ENCODE assay signal across 8 cellular contexts in the genomic region with DNA sequence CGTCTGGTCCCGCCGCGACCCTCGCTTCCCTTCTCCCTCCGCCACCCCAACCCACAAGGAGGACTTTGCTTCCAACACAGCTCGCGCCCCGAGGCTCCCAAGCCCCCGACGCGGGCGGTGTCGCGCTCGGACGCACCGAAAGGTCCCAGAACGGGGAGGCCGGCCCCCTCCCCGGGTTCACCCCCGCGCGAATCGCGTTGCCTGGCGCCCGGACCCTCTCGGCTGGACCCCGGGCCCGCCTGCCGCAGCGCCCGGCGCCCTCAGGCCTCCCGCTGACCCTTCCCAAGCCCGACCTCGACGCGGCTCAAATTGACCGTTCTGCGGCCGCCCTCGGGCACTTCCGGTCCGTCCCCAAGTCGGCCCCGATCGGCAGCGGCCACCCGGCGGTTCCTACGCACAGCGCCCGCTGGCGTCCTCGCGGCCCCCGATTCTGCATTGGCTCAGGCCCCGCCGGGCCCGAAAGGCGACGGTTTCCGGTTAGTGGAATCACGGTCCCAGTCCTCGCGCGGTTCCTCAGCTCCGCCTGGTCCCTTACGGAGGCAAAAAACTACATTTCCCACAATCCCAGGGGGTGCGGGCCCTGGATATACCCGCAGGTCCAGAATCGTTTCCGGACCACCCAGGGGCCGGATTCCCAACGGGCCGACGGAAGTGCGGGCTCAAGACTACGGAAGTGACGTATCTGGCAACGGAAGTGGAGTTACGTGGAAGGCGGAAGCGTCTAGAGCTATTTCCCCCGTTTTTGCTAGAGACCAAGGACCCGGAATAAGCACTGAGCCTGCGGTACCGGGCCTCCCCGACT. TPM values are rescaled to one million over a fixed set of nuclear protein-coding genes. Genes with fewer than 3 reads are reported as not detected.
DNase-seq lines count a peak whose midpoint lies in the region; ATAC-seq and TF ChIP-seq lines count a peak whose summit lies in the region.

Gene AURKAIP1 (minus strand): TSS at position 347 of the 802 bp plus-strand sequence. CDS start 451 bp downstream, outside the sequence.

- H3K36me3 Mint-ChIP-seq in activated naive CD4-positive, alpha-beta T cell treated with anti-CD3 and anti-CD28 coated beads, Interleukin-2, amount 50 U/mL, for 72 hours = peaks cover 0 to 12% of the 10 kb centered on the region in 2 donors

- peak; percentile 96 for DNase-seq in NCI-H1092 treated with DMSO at 0.1 percent for 48 hours (lab: John Stamatoyannopoulos, UW)
- DNase-seq in SKM-1 (lab: John Stamatoyannopoulos, UW; ENCODE audit: unreplicated experiment) = peak; percentile 100
- peak; percentile 95 to 96 for DNase-seq in activated naive CD4-positive, alpha-beta T cell treated with anti-CD3 and anti-CD28 coated beads, Interleukin-2, amount 50 U/mL, for 72 hours (ENCODE audit: low spot score in 2 of 2)
- DNase-seq in glomerular endothelial cell (ENCODE audit: extremely low read depth, low read depth, low spot score) = peak; percentile 96
- DNase-seq in occipital lobe (lab: John Stamatoyannopoulos, UW) = peak; percentile 97

- no peaks in the 10 kb centered on the region for H3K9me3 Mint-ChIP-seq in activated naive CD4-positive, alpha-beta T cell treated with anti-CD3 and anti-CD28 coated beads, Interleukin-2, amount 50 U/mL, for 72 hours

- peak within 1 kb of the TSS; percentile 83 for H3K27ac ChIP-seq in temporal lobe (ENCODE audit: low read depth, low read length)

- peak; percentile 79 for ATAC-seq in HG02610 (IDR thresholded peaks at IDR 0.05; ENCODE audit: unreplicated experiment)
- ATAC-seq in activated naive CD4-positive, alpha-beta T cell treated with anti-CD3 and anti-CD28 coated beads, Interleukin-2, amount 50 U/mL, for 72 hours = peak; percentile 80 to 94

- peak within 1 kb of the TSS; percentile 92 to 95 for H3K27ac Mint-ChIP-seq in activated naive CD4-positive, alpha-beta T cell treated with anti-CD3 and anti-CD28 coated beads, Interleukin-2, amount 50 U/mL, for 72 hours

- TF ChIP-seq POLR2A in GM10847 (IDR thresholded peaks at IDR 0.05; ENCODE audit: extremely low read depth, insufficient read length) = peak; percentile 78

RNA-seq across cellular contexts. Expression of gene AURKAIP1, which starts in this region (rescaled TPM):
- 100 to 1,000 TPM; 115 to 122 TPM for total RNA-seq in activated naive CD4-positive, alpha-beta T cell treated with anti-CD3 and anti-CD28 coated beads, Interleukin-2, amount 50 U/mL, for 72 hours
- 145 and 181 TPM in 2 replicates for total RNA-seq in glomerular endothelial cell
- 26.2 TPM for total RNA-seq in occipital lobe
- total RNA-seq in temporal lobe = 35.4 TPM

Comparison
In these comparisons a context has a peak if more than half of its experiments do, and no peak if none do; other contexts are left out.
1. Peak in every context shown above with its lines: DNase-seq, ATAC-seq and H3K27ac ChIP-seq.